26 cellular contexts compared by ENCODE assay signal in genomic region chr4:147335183-147335582, GRCh38.
"Had no signal": no experiment of that assay in that cellular context is flagged by ENCODE, and none has a peak within 500 bp of the region (broad histone marks: within the 10 kb centered on the region; RNA-seq: fewer than 3 reads in every experiment).

No MANE protein-coding gene starts in this region.

- ATAC-seq: esophagus mucosa; gastrocnemius medialis; naive thymus-derived CD4-positive, alpha-beta T cell; right lobe of liver; stimulated activated naive CD8-positive, alpha-beta T cell treated with anti-CD3 and anti-CD28 coated beads, Interleukin-15, amount 100 ng/mL, for 72 hours had no signal

- H3K36me3 Mint-ChIP-seq: naive thymus-derived CD4-positive, alpha-beta T cell had no signal

- H3K9me3 Mint-ChIP-seq: nephron progenitor cell had no signal

- H3K36me3 ChIP-seq: gastrocnemius medialis, heart right ventricle, left lung, pancreas, right lobe of liver, suprapubic skin, vagina had no signal

- H3K27me3 Mint-ChIP-seq: naive thymus-derived CD4-positive, alpha-beta T cell; stimulated activated naive CD8-positive, alpha-beta T cell treated with anti-CD3 and anti-CD28 coated beads, Interleukin-15, amount 100 ng/mL, for 72 hours had no signal

- H3K4me1 ChIP-seq: gastrocnemius medialis, left lung, pancreas, right lobe of liver, suprapubic skin, vagina had no signal

- H3K4me3 Mint-ChIP-seq: naive thymus-derived CD4-positive, alpha-beta T cell; nephron progenitor cell; stimulated activated naive CD8-positive, alpha-beta T cell treated with anti-CD3 and anti-CD28 coated beads, Interleukin-15, amount 100 ng/mL, for 72 hours had no signal

- H3K4me3 ChIP-seq: dorsolateral prefrontal cortex, gastrocnemius medialis, heart right ventricle, left lung, pancreas, right lobe of liver, suprapubic skin, vagina had no signal

- DNase-seq: dorsolateral prefrontal cortex; effector CD4-positive, alpha-beta T cell; foreskin fibroblast; gastrocnemius medialis; heart right ventricle; hippocampal formation; left cardiac atrium; left lung; mesenchymal stem cell; midbrain; naive thymus-derived CD4-positive, alpha-beta T cell; nephron progenitor cell; nucleus accumbens; pancreas; right lobe of liver; stimulated activated CD4-positive, alpha-beta T cell treated with anti-CD3 and anti-CD28 coated beads, Interleukin-12 subunit alpha, Interleukin-12 subunit beta, amount 100 ng/mL, for 4 hours; stimulated activated CD4-positive, alpha-beta T cell treated with anti-CD3 and anti-CD28 coated beads, Interleukin-1b, Interleukin-23, amount 100 ng/mL, for 48 hours; stimulated activated CD4-positive, alpha-beta T cell treated with anti-CD3 and anti-CD28 coated beads, Interleukin-4, amount 100 ng/mL, for 1 hour; stimulated activated CD8-positive, alpha-beta memory T cell treated with anti-CD3 and anti-CD28 coated beads, Interleukin-4, amount 100 ng/mL, for 48 hours; stimulated activated naive CD4-positive, alpha-beta T cell; stimulated activated naive CD8-positive, alpha-beta T cell treated with anti-CD3 and anti-CD28 coated beads, Interleukin-15, amount 100 ng/mL, for 72 hours; trophoblast cell had no signal

- H3K27me3 ChIP-seq: dorsolateral prefrontal cortex, gastrocnemius medialis, heart right ventricle, left lung, pancreas, right lobe of liver, suprapubic skin, vagina had no signal

- H3K27ac ChIP-seq: dorsolateral prefrontal cortex, epithelial cell of prostate, gastrocnemius medialis, left lung, pancreas, right lobe of liver, suprapubic skin, vagina had no signal

- H3K27ac Mint-ChIP-seq: naive thymus-derived CD4-positive, alpha-beta T cell; nephron progenitor cell; stimulated activated naive CD8-positive, alpha-beta T cell treated with anti-CD3 and anti-CD28 coated beads, Interleukin-15, amount 100 ng/mL, for 72 hours had no signal

- H3K9me3 ChIP-seq: gastrocnemius medialis, heart right ventricle, left lung, pancreas, right lobe of liver, suprapubic skin, vagina had no signal

- H3K4me1 Mint-ChIP-seq: naive thymus-derived CD4-positive, alpha-beta T cell; stimulated activated naive CD8-positive, alpha-beta T cell treated with anti-CD3 and anti-CD28 coated beads, Interleukin-15, amount 100 ng/mL, for 72 hours had no signal
